Comparison of ENCODE assay signal across 17 cellular contexts in the genomic region with DNA sequence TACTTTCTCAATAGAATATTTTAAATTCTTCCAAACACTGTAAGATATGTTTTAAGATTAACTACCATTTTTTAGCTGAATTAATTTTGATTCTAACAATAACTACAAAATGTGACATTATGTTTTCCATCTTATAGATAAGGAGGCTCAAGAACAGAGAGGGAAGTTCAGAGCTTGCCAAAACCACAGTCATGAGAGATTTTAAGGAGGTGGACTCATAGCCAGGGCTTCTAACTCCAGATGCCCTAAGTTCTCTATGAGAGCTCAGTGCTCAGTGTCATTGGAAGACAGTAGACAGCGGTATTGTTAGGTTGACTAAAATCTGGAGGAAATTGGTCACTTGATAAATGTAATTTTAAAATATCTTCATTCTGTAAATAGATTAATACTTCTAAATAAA.
A peak's percentile ranks its signal among the peaks of the same experiment; 100 is the strongest.
DNase-seq lines count a peak whose midpoint lies in the region; TF ChIP-seq lines count a peak whose summit lies in the region.
"Had no signal": no experiment of that assay in that cellular context is flagged by ENCODE, and none has a peak within 500 bp of the region (broad histone marks: within the 10 kb centered on the region; RNA-seq: fewer than 3 reads in every experiment).

No MANE protein-coding gene starts in this region.

- H3K27me3 ChIP-seq in SJCRH30 (peaks cover 3% of the 10 kb centered on the region; the same call in 1 of the 2 replicates), brain microvascular endothelial cell (replicated peaks) (no peaks in the 10 kb centered on the region)

- peak; percentile 6 for DNase-seq in OCI-M1 (lab: John Stamatoyannopoulos, UW)
- peak; percentile 20 for DNase-seq in astrocyte of the cerebellum (ENCODE audit: low read depth)
- DNase-seq in choroid plexus epithelial cell (ENCODE audit: low read depth): peak; percentile 6
- no peak for DNase-seq in SJCRH30
- DNase-seq in brain microvascular endothelial cell: no peak
- no peak for DNase-seq in activated naive CD4-positive, alpha-beta T cell treated with Interleukin-2 at 50 U/mL for 16 hours
- DNase-seq: Caco-2; CD4-positive, CD25-positive, alpha-beta regulatory T cell; CD8-positive, alpha-beta T cell; DMS153; DND-41; GM23248; H7; HCEC 1CT had no signal

- H3K4me3 ChIP-seq in astrocyte of the cerebellum (ENCODE audit: low read depth, low read length) (no peak overlapping the region), choroid plexus epithelial cell (ENCODE audit: low read depth, low read length) (no peak overlapping the region), SJCRH30 (no peak overlapping the region), brain microvascular endothelial cell (ENCODE audit: low read depth, low read length) (no peak overlapping the region)
- H3K4me3 ChIP-seq: BLaER1, GM23248 had no signal

- TF ChIP-seq CTCF in astrocyte of the cerebellum (IDR thresholded peaks at IDR 0.05; ENCODE audit: low read depth, low read length, missing control alignments) (no peak), choroid plexus epithelial cell (conservative IDR thresholded peaks at IDR 0.05; ENCODE audit: low read depth, low read length) (no peak), brain microvascular endothelial cell (IDR thresholded peaks at IDR 0.05; ENCODE audit: low read depth, low read length, missing control alignments) (no peak)

- H3K27ac ChIP-seq in SJCRH30 (no peak overlapping the region), brain microvascular endothelial cell (no peak overlapping the region)
- H3K27ac ChIP-seq: 22Rv1, BLaER1, C4-2B, GM23248 had no signal

- no peaks in the 10 kb centered on the region for H3K4me1 ChIP-seq in SJCRH30
- H3K4me1 ChIP-seq: Caco-2 had no signal

- H3K36me3 ChIP-seq in SJCRH30 (no peaks in the 10 kb centered on the region), brain microvascular endothelial cell (replicated peaks) (no peaks in the 10 kb centered on the region)
- H3K36me3 ChIP-seq: BLaER1 had no signal

- in situ Hi-C loops in astrocyte of the cerebellum (cut with HindIII; ENCODE audit: low sequenced_read_pairs) (no loop called here), brain microvascular endothelial cell (cut with HindIII; ENCODE audit: low pct_ligation_motif_present, low sequenced_read_pairs) (loop anchor here (25.0 kb wide), 1 partner anchor 540 kb away; a partner anchor contains a TSS)

- no peaks in the 10 kb centered on the region for H3K9me3 ChIP-seq in SJCRH30 (replicated peaks)
- H3K9me3 ChIP-seq: Caco-2 had no signal

Comparison
In these comparisons a context has a peak if more than half of its experiments do, and no peak if none do; other contexts are left out.
1. DNase-seq: peak in OCI-M1 (single experiment), astrocyte of the cerebellum (single experiment) and choroid plexus epithelial cell (single experiment); none in SJCRH30 (0 of 2), brain microvascular endothelial cell (single experiment) and activated naive CD4-positive, alpha-beta T cell treated with Interleukin-2 at 50 U/mL for 16 hours (single experiment).